25 cellular contexts compared by ENCODE assay signal in the genomic region with DNA sequence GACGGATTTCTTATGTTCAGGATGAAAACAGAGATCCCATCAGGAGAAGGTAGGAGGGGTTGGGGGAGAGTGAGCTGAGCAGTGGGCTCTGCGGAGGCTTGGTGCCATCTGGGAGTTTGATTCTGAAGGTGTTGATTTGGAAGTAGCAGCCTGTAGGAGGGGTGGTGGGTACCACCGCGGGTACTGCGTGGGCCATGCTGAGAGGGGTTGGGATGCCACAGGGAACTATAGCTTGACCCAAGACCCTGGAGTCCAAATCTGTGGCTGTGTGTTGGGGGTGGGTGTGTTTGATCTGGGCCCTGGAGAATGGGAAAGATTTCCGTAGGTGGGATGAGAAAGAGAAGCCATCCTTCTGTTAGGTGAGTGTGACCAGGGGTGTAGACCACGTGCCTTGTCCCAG.
"Had no signal": no experiment of that assay in that cellular context is flagged by ENCODE, and none has a peak within 500 bp of the region (broad histone marks: within the 10 kb centered on the region; RNA-seq: fewer than 3 reads in every experiment).

No MANE protein-coding gene starts in this region.

- H3K9ac ChIP-seq: parathyroid adenoma had no signal

- H3K9me3 Mint-ChIP-seq: activated CD4-positive, alpha-beta memory T cell treated with anti-CD3 and anti-CD28 coated beads, Interleukin-2, amount 10 ng/mL, durations not matched to agents 7 days and 5 days; activated naive CD4-positive, alpha-beta T cell treated with anti-CD3 and anti-CD28 coated beads for 36 hours; activated naive CD8-positive, alpha-beta T cell treated with anti-CD3 and anti-CD28 coated beads, Interleukin-2, amount 50 U/mL, for 24 hours; activated T-helper 17 cell treated with anti-CD3 and anti-CD28 coated beads, Interleukin-2, amount 50 U/mL, for 72 hours; brain; WTC11 had no signal

- H2AFZ ChIP-seq: parathyroid adenoma had no signal

- H3K4me3 ChIP-seq: esophagus muscularis mucosa, gastroesophageal sphincter, heart left ventricle, tibial nerve had no signal

- H3K9me3 ChIP-seq: esophagus muscularis mucosa, gastroesophageal sphincter, heart left ventricle, tibial nerve had no signal

- H3K27ac ChIP-seq: esophagus muscularis mucosa, gastroesophageal sphincter, heart left ventricle, parathyroid adenoma, tibial nerve had no signal

- H3K27ac Mint-ChIP-seq: activated CD4-positive, alpha-beta memory T cell treated with anti-CD3 and anti-CD28 coated beads, Interleukin-2, amount 10 ng/mL, durations not matched to agents 7 days and 5 days; activated CD4-positive, alpha-beta T cell treated with anti-CD3 and anti-CD28 coated beads for 36 hours; activated CD8-positive, alpha-beta memory T cell treated with anti-CD3 and anti-CD28 coated beads, Interleukin-2, amount 10 ng/mL, durations not matched to agents 7 days and 5 days; activated naive CD4-positive, alpha-beta T cell treated with anti-CD3 and anti-CD28 coated beads for 36 hours; activated naive CD8-positive, alpha-beta T cell treated with anti-CD3 and anti-CD28 coated beads, Interleukin-2, amount 50 U/mL, for 24 hours; activated T-helper 17 cell treated with anti-CD3 and anti-CD28 coated beads, Interleukin-2, amount 50 U/mL, for 72 hours; brain; WTC11 had no signal

- FAIRE-seq: endothelial cell of umbilical vein, kidney, TTC549 had no signal

- ATAC-seq: activated CD4-positive, alpha-beta T cell treated with anti-CD3 and anti-CD28 coated beads for 36 hours; activated CD8-positive, alpha-beta memory T cell treated with anti-CD3 and anti-CD28 coated beads, Interleukin-2, amount 10 ng/mL, durations not matched to agents 7 days and 5 days; activated naive CD8-positive, alpha-beta T cell treated with anti-CD3 and anti-CD28 coated beads, Interleukin-2, amount 50 U/mL, for 24 hours; activated T-helper 17 cell treated with anti-CD3 and anti-CD28 coated beads, Interleukin-2, amount 50 U/mL, for 72 hours; gastroesophageal sphincter; heart left ventricle; left lobe of liver; stimulated activated naive CD8-positive, alpha-beta T cell treated with anti-CD3 and anti-CD28 coated beads, Interleukin-15, Interleukin-2, amounts not matched to agents 100 U/mL and 50 U/mL, for 24 hours; WTC11 had no signal

- H3K27me3 ChIP-seq: esophagus muscularis mucosa, gastroesophageal sphincter, heart left ventricle, tibial nerve had no signal

- H3K4me3 Mint-ChIP-seq: activated CD4-positive, alpha-beta memory T cell treated with anti-CD3 and anti-CD28 coated beads, Interleukin-2, amount 10 ng/mL, durations not matched to agents 7 days and 5 days; activated CD4-positive, alpha-beta T cell treated with anti-CD3 and anti-CD28 coated beads for 36 hours; activated CD8-positive, alpha-beta memory T cell treated with anti-CD3 and anti-CD28 coated beads, Interleukin-2, amount 10 ng/mL, durations not matched to agents 7 days and 5 days; activated naive CD4-positive, alpha-beta T cell treated with anti-CD3 and anti-CD28 coated beads for 36 hours; activated naive CD8-positive, alpha-beta T cell treated with anti-CD3 and anti-CD28 coated beads, Interleukin-2, amount 50 U/mL, for 24 hours; activated T-helper 17 cell treated with anti-CD3 and anti-CD28 coated beads, Interleukin-2, amount 50 U/mL, for 72 hours; brain; WTC11 had no signal

- DNase-seq: activated CD4-positive, alpha-beta memory T cell treated with anti-CD3 and anti-CD28 coated beads, Interleukin-2, amount 10 ng/mL, durations not matched to agents 7 days and 5 days; activated CD4-positive, alpha-beta T cell treated with anti-CD3 and anti-CD28 coated beads for 36 hours; activated CD8-positive, alpha-beta memory T cell treated with anti-CD3 and anti-CD28 coated beads, Interleukin-2, amount 10 ng/mL, durations not matched to agents 7 days and 5 days; activated naive CD4-positive, alpha-beta T cell treated with anti-CD3 and anti-CD28 coated beads for 36 hours; activated naive CD8-positive, alpha-beta T cell treated with anti-CD3 and anti-CD28 coated beads, Interleukin-2, amount 50 U/mL, for 24 hours; anterior cingulate cortex; effector CD4-positive, alpha-beta T cell; heart left ventricle; kidney; midbrain; retina; stimulated activated CD4-positive, alpha-beta T cell treated with anti-CD3 and anti-CD28 coated beads, Interleukin-12 subunit alpha, Interleukin-12 subunit beta, amount 100 ng/mL, for 4 hours; stimulated activated CD4-positive, alpha-beta T cell treated with anti-CD3 and anti-CD28 coated beads, Interleukin-1b, Interleukin-23, amount 100 ng/mL, for 48 hours; stimulated activated naive CD8-positive, alpha-beta T cell treated with anti-CD3 and anti-CD28 coated beads, Interleukin-15, Interleukin-2, amounts not matched to agents 100 U/mL and 50 U/mL, for 24 hours; substantia nigra had no signal

- H3K27me3 Mint-ChIP-seq: activated CD4-positive, alpha-beta memory T cell treated with anti-CD3 and anti-CD28 coated beads, Interleukin-2, amount 10 ng/mL, durations not matched to agents 7 days and 5 days; activated CD4-positive, alpha-beta T cell treated with anti-CD3 and anti-CD28 coated beads for 36 hours; activated CD8-positive, alpha-beta memory T cell treated with anti-CD3 and anti-CD28 coated beads, Interleukin-2, amount 10 ng/mL, durations not matched to agents 7 days and 5 days; activated naive CD8-positive, alpha-beta T cell treated with anti-CD3 and anti-CD28 coated beads, Interleukin-2, amount 50 U/mL, for 24 hours; activated T-helper 17 cell treated with anti-CD3 and anti-CD28 coated beads, Interleukin-2, amount 50 U/mL, for 72 hours had no signal
